ENCODE assay signal across 1 cellular context in the genomic region with DNA sequence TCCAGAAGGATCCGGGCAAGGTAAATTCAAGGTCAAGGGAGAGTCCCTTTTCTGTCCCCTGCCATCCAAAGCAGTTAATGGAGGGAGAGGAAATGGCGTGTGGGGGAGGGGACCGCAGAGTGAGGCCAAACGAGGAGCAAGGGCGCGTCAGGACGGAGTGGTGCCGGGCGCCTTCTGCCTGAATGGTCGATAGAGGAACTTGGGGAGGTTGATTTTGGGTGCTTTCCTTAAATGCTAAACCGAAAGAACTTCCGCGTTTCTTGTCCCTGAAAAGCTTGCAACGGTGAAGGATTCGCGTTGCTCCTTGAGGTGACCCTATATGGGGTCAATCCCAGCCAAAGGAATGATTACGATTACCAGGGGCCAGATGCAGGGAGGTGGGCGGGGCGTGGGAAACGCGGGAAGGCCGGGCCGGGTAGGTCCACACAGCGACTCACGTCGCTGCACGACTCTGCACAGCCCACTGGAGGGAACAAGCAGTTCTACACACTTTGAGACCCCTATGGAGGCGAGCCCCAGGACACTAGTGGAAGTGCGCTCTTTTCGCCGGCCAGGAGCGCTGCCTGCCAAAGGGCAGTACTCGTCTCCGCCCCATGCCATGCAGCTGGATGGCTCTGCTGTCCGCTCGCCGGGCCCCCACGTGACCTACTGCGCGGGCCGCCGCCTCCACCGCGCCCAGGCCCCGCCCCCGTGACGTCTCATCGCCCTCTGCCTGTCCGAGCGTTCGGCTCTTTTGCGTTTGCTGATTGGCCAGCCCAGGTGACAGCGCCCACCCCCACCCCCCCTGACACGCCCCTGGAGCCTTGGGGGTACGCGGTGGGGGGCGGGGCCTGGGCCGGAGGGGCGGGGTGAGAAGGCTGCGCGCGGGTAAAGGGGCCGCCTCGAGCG.
TF ChIP-seq lines count a peak whose summit lies in the region.

No MANE protein-coding gene starts in this region.

TF ChIP-seq in HepG2, 621 proteins besides CTCF, POLR2A, EP300 and RAD21 (continued from another document):
- TF ChIP-seq, protein P1, sequence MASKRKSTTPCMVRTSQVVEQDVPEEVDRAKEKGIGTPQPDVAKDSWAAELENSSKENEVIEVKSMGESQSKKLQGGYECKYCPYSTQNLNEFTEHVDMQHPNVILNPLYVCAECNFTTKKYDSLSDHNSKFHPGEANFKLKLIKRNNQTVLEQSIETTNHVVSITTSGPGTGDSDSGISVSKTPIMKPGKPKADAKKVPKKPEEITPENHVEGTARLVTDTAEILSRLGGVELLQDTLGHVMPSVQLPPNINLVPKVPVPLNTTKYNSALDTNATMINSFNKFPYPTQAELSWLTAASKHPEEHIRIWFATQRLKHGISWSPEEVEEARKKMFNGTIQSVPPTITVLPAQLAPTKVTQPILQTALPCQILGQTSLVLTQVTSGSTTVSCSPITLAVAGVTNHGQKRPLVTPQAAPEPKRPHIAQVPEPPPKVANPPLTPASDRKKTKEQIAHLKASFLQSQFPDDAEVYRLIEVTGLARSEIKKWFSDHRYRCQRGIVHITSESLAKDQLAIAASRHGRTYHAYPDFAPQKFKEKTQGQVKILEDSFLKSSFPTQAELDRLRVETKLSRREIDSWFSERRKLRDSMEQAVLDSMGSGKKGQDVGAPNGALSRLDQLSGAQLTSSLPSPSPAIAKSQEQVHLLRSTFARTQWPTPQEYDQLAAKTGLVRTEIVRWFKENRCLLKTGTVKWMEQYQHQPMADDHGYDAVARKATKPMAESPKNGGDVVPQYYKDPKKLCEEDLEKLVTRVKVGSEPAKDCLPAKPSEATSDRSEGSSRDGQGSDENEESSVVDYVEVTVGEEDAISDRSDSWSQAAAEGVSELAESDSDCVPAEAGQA (IDR thresholded peaks at IDR 0.05; ENCODE audit: low read depth), result no peak
- TF ChIP-seq, protein P1 (CRISPR knock-in tag; IDR thresholded peaks at IDR 0.05; ENCODE audit: borderline replicate concordance), result no peak
- TF ChIP-seq JUNB (CRISPR knock-in tag; IDR thresholded peaks at IDR 0.05; ENCODE audit: borderline replicate concordance), result no peak
- no peak for TF ChIP-seq ZNF230 (CRISPR knock-in tag; IDR thresholded peaks at IDR 0.05)
- no peak for TF ChIP-seq DNMT3B (CRISPR knock-in tag; conservative IDR thresholded peaks at IDR 0.05)
- TF ChIP-seq ZNF530 (CRISPR knock-in tag; IDR thresholded peaks at IDR 0.05; ENCODE audit: low read depth), result no peak
- TF ChIP-seq, protein P2, sequence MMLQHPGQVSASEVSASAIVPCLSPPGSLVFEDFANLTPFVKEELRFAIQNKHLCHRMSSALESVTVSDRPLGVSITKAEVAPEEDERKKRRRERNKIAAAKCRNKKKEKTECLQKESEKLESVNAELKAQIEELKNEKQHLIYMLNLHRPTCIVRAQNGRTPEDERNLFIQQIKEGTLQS (CRISPR knock-in tag; IDR thresholded peaks at IDR 0.05), result no peak
- TF ChIP-seq IRF9 (CRISPR knock-in tag; IDR thresholded peaks at IDR 0.05; ENCODE audit: borderline replicate concordance), result 0 out of 2 replicates have a peak, but pooled peaks have one; percentile 32
- no peak for TF ChIP-seq JARID2 (CRISPR knock-in tag; IDR thresholded peaks at IDR 0.05; ENCODE audit: insufficient replicate concordance)
- no peak for TF ChIP-seq ZNF614 (CRISPR knock-in tag; IDR thresholded peaks at IDR 0.05; ENCODE audit: borderline replicate concordance)
- TF ChIP-seq, protein P3, sequence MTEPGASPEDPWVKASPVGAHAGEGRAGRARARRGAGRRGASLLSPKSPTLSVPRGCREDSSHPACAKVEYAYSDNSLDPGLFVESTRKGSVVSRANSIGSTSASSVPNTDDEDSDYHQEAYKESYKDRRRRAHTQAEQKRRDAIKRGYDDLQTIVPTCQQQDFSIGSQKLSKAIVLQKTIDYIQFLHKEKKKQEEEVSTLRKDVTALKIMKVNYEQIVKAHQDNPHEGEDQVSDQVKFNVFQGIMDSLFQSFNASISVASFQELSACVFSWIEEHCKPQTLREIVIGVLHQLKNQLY (CRISPR knock-in tag; IDR thresholded peaks at IDR 0.05), result no peak
- TF ChIP-seq SAFB2 (CRISPR knock-in tag; IDR thresholded peaks at IDR 0.05; ENCODE audit: borderline replicate concordance, low read depth), result no peak
- no peak for TF ChIP-seq ZNF768 (CRISPR knock-in tag; IDR thresholded peaks at IDR 0.05)
- TF ChIP-seq, protein P4, sequence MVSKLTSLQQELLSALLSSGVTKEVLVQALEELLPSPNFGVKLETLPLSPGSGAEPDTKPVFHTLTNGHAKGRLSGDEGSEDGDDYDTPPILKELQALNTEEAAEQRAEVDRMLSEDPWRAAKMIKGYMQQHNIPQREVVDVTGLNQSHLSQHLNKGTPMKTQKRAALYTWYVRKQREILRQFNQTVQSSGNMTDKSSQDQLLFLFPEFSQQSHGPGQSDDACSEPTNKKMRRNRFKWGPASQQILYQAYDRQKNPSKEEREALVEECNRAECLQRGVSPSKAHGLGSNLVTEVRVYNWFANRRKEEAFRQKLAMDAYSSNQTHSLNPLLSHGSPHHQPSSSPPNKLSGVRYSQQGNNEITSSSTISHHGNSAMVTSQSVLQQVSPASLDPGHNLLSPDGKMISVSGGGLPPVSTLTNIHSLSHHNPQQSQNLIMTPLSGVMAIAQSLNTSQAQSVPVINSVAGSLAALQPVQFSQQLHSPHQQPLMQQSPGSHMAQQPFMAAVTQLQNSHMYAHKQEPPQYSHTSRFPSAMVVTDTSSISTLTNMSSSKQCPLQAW (CRISPR knock-in tag; IDR thresholded peaks at IDR 0.05), result 0 out of 2 replicates have a peak, but pooled peaks have one; percentile 8
- no peak for TF ChIP-seq PRDM4 (CRISPR knock-in tag; IDR thresholded peaks at IDR 0.05; ENCODE audit: borderline replicate concordance)
